Comparison of ENCODE assay signal across 27 cellular contexts in the genomic region with DNA sequence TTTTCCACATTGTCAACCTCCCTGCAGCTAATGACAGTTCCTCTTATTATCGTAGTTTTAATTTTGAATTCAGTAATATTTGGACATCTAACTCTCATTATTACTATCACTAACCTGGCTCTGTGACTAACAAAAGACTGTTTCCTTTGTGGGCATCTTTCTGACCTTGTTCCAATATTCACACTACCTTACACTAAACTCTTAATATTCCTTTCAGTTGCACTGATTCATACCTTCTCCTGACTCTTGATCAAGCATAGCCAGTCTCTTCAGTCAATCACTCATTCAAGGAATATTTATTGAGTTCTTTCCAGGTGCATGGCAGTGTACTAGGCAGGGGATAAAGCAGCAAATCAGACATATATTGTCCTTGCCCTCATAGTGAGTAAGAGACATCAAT.
"Had no signal": no experiment of that assay in that cellular context is flagged by ENCODE, and none has a peak within 500 bp of the region (broad histone marks: within the 10 kb centered on the region; RNA-seq: fewer than 3 reads in every experiment).

No MANE protein-coding gene starts in this region.

- H3K36me3 Mint-ChIP-seq: memory B cell had no signal

- ATAC-seq: effector memory CD8-positive, alpha-beta T cell; esophagus mucosa; gastrocnemius medialis; heart right ventricle; left cardiac atrium; left lung; left ventricle myocardium superior; lower lobe of right lung had no signal

- H3K27ac Mint-ChIP-seq: dendritic cell treated with granulocyte-macrophage colony-stimulating factor and Interleukin-4, amounts not matched to agents 40 ng/mL and 50 ng/mL, for 4 days; effector memory CD8-positive, alpha-beta T cell; endodermal cell; memory B cell had no signal

- H3K27me3 Mint-ChIP-seq: effector memory CD8-positive, alpha-beta T cell; memory B cell had no signal

- FAIRE-seq: endometrium, islet of Langerhans, keratinocyte had no signal

- H3K9me3 Mint-ChIP-seq: dendritic cell treated with granulocyte-macrophage colony-stimulating factor and Interleukin-4, amounts not matched to agents 40 ng/mL and 50 ng/mL, for 4 days; effector memory CD8-positive, alpha-beta T cell; endodermal cell; memory B cell had no signal

- H3K36me3 ChIP-seq: colonic mucosa, esophagus squamous epithelium, gastrocnemius medialis, heart right ventricle, left lung, lower lobe of right lung had no signal

- H3K27me3 ChIP-seq: colonic mucosa, esophagus squamous epithelium, gastrocnemius medialis, heart right ventricle, left lung had no signal

- H3K4me1 Mint-ChIP-seq: memory B cell had no signal

- H3K27ac ChIP-seq: colonic mucosa, epithelial cell of prostate, esophagus squamous epithelium, gastrocnemius medialis, heart right ventricle, left lung, lower lobe of right lung had no signal

- H3K4me3 Mint-ChIP-seq: dendritic cell treated with granulocyte-macrophage colony-stimulating factor and Interleukin-4, amounts not matched to agents 40 ng/mL and 50 ng/mL, for 4 days; effector memory CD8-positive, alpha-beta T cell; endodermal cell; memory B cell had no signal

- H3K4me1 ChIP-seq: colonic mucosa, gastrocnemius medialis, left lung, lower lobe of right lung had no signal

- H3K9me3 ChIP-seq: colonic mucosa, esophagus squamous epithelium, gastrocnemius medialis, heart right ventricle, left lung, lower lobe of right lung had no signal

- H3K4me3 ChIP-seq: colonic mucosa, esophagus squamous epithelium, gastrocnemius medialis, heart right ventricle, left lung, lower lobe of right lung had no signal

- DNase-seq: colonic mucosa; cortex of kidney; effector CD8-positive, alpha-beta T cell; effector memory CD8-positive, alpha-beta T cell; endodermal cell; erythroblast; esophagus squamous epithelium; foreskin fibroblast; foreskin melanocyte; gastrocnemius medialis; glutamatergic neuron; head of caudate nucleus; heart right ventricle; hippocampal formation; left cardiac atrium; left lung; left ventricle myocardium superior; lower lobe of right lung; mesendoderm; midbrain had no signal
